9 cellular contexts compared by ENCODE assay signal in the genomic region with DNA sequence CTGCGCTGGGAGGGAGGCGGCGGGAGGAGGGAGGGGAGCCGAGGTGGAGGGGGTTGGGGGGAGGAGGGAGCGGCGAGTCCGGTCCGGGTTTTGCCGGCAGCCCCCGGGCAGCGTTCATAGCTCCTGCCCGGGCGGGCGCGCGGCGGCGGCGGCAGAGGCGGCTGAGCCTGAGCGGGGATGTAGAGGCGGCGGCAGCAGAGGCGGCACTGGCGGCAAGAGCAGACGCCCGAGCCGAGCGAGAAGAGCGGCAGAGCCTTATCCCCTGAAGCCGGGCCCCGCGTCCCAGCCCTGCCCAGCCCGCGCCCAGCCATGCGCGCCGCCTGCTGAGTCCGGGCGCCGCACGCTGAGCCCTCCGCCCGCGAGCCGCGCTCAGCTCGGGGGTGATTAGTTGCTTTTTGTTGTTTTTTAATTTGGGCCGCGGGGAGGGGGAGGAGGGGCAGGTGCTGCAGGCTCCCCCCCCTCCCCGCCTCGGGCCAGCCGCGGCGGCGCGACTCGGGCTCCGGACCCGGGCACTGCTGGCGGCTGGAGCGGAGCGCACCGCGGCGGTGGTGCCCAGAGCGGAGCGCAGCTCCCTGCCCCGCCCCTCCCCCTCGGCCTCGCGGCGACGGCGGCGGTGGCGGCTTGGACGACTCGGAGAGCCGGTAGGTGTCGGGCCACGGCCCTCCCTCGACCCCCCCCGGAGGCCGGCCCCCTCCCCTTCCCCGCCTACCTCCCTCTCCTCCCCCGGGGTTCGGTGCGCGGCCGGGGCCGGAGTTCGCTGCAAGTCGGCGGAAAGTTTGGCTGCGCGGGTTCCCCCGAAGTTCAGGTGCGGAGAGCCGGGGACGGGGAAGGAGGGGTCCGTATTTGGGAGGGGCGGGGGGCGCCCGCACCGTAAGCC. TPM values are rescaled to one million over a fixed set of nuclear protein-coding genes. Genes with fewer than 3 reads are reported as not detected.
DNase-seq lines count a peak whose midpoint lies in the region; ATAC-seq, FAIRE-seq and TF ChIP-seq lines count a peak whose summit lies in the region.
"Had no signal": no experiment of that assay in that cellular context is flagged by ENCODE, and none has a peak within 500 bp of the region (broad histone marks: within the 10 kb centered on the region; RNA-seq: fewer than 3 reads in every experiment).

A gene (plus strand): TSS at position 145 of the 877 bp plus-strand sequence. CDS start 32,175 bp downstream, outside the sequence.

- no TSS peak for BruUV-seq in endothelial cell of umbilical vein (replicated peaks; lab: Mats Ljungman, UMichigan)

- H2BK5ac ChIP-seq in mesendoderm (ENCODE audit: low read length): peak within 1 kb of the TSS; percentile 24

- no peaks in the 10 kb centered on the region for H3K9me3 ChIP-seq in endothelial cell of umbilical vein (replicated peaks; ENCODE audit: control insufficient read depth, insufficient read depth, low read length)

- ATAC-seq in HG02763 (IDR thresholded peaks at IDR 0.05; ENCODE audit: unreplicated experiment): peak; percentile 28
- ATAC-seq in stimulated activated naive CD8-positive, alpha-beta T cell treated with anti-CD3 and anti-CD28 coated beads, Interleukin-15, amount 100 ng/mL, for 72 hours: peak; percentile 57

- peak within 1 kb of the TSS; percentile 25 for H3K23ac ChIP-seq in mesendoderm (ENCODE audit: low read length)

- peak within 1 kb of the TSS; percentile 98 for H3K18ac ChIP-seq in mesendoderm (ENCODE audit: low read length)

- H2AK5ac ChIP-seq in mesendoderm (ENCODE audit: low read length): no peak within 1 kb of the TSS

- no peak for TF ChIP-seq POLR2A in endothelial cell of umbilical vein (IDR thresholded peaks at IDR 0.05; ENCODE audit: low read depth, low read length)

- CTCF ChIA-PET in activated CD4-positive, alpha-beta memory T cell treated with anti-CD3 and anti-CD28 coated beads, Interleukin-2, amount 10 ng/mL, durations not matched to agents 7 days and 5 days (lab: Charles Lee): interaction anchor here (0.6 to 1.6 kb wide), 6 partner anchors 12 to 227 kb away, joined by 3 to 7 read pairs (median 3); a partner anchor contains a TSS
- CTCF ChIA-PET in endothelial cell of umbilical vein (lab: Charles Lee): interaction anchor here (0.6 to 8.6 kb wide), 16 partner anchors 10 to 139 kb away, joined by 3 to 161 read pairs (median 6); no protein-coding TSS in a partner anchor

- no peak for TF ChIP-seq CTCF in endothelial cell of umbilical vein (IDR thresholded peaks at IDR 0.05; ENCODE audit: extremely low read depth in 1 of 2, insufficient read depth in 1 of 2, low read depth in 1 of 2, low read length in 2 of 2)

- H4K20me1 ChIP-seq in endothelial cell of umbilical vein (replicated peaks; ENCODE audit: control insufficient read depth, extremely low read depth, insufficient read depth, low read length): no peaks in the 10 kb centered on the region

- H3K4me1 ChIP-seq in endothelial cell of umbilical vein (ENCODE audit: control insufficient read depth, extremely low read depth, insufficient read depth, low read length) (peaks cover 27% of the 10 kb centered on the region), mesendoderm (ENCODE audit: control insufficient read depth, low read depth, low read length) (peaks cover 22% of the 10 kb centered on the region)

- H3K36me3 Mint-ChIP-seq in activated CD4-positive, alpha-beta memory T cell treated with anti-CD3 and anti-CD28 coated beads, Interleukin-2, amount 10 ng/mL, durations not matched to agents 7 days and 5 days (ENCODE audit: low read depth): no peaks in the 10 kb centered on the region

- H3K27ac Mint-ChIP-seq in activated CD4-positive, alpha-beta memory T cell treated with anti-CD3 and anti-CD28 coated beads, Interleukin-2, amount 10 ng/mL, durations not matched to agents 7 days and 5 days: no peak within 1 kb of the TSS
- H3K27ac Mint-ChIP-seq in stimulated activated naive CD8-positive, alpha-beta T cell treated with anti-CD3 and anti-CD28 coated beads, Interleukin-15, amount 100 ng/mL, for 72 hours: no peak within 1 kb of the TSS

- POLR2A ChIA-PET in activated CD4-positive, alpha-beta memory T cell treated with anti-CD3 and anti-CD28 coated beads, Interleukin-2, amount 10 ng/mL, durations not matched to agents 7 days and 5 days (lab: Charles Lee): interaction anchor here (1.0 to 2.4 kb wide), 4 partner anchors 11 to 86 kb away, joined by 3 to 12 read pairs (median 7); no protein-coding TSS in a partner anchor
- POLR2A ChIA-PET in endothelial cell of umbilical vein (lab: Charles Lee): interaction anchor here (0.8 to 1.5 kb wide), 4 partner anchors 11 to 87 kb away, joined by 3 to 7 read pairs (median 6); a partner anchor contains a TSS

- peak within 1 kb of the TSS; percentile 87 for H3K4ac ChIP-seq in mesendoderm (ENCODE audit: low read depth, low read length)

- peaks cover 68% of the 10 kb centered on the region for H3K27me3 Mint-ChIP-seq in activated CD4-positive, alpha-beta memory T cell treated with anti-CD3 and anti-CD28 coated beads, Interleukin-2, amount 10 ng/mL, durations not matched to agents 7 days and 5 days
- H3K27me3 Mint-ChIP-seq in stimulated activated naive CD8-positive, alpha-beta T cell treated with anti-CD3 and anti-CD28 coated beads, Interleukin-15, amount 100 ng/mL, for 72 hours: peaks cover 87% of the 10 kb centered on the region

- no CpG with 5 or more reads among the region's 106 CpGs for WGBS in mesendoderm (ENCODE audit: extremely low coverage, insufficient coverage, low lambda C conversion rate)

- H3K4me3 ChIP-seq in endothelial cell of umbilical vein (replicated peaks in 1 of 3; ENCODE audit: insufficient read depth in 1 of 3, low read depth in 1 of 3, low read length in 3 of 3) (peak within 1 kb of the TSS; percentile 45 to 70 (median 49)), mesendoderm (ENCODE audit: low read length) (peak within 1 kb of the TSS; percentile 89)

- peak within 1 kb of the TSS; percentile 17 for H3K4me3 Mint-ChIP-seq in activated CD4-positive, alpha-beta memory T cell treated with anti-CD3 and anti-CD28 coated beads, Interleukin-2, amount 10 ng/mL, durations not matched to agents 7 days and 5 days
- peak within 1 kb of the TSS; percentile 57 to 82 for H3K4me3 Mint-ChIP-seq in stimulated activated naive CD8-positive, alpha-beta T cell treated with anti-CD3 and anti-CD28 coated beads, Interleukin-15, amount 100 ng/mL, for 72 hours

- H3K79me2 ChIP-seq in endothelial cell of umbilical vein (ENCODE audit: control insufficient read depth, insufficient read depth, low read length) (no peaks in the 10 kb centered on the region), mesendoderm (ENCODE audit: control insufficient read depth, insufficient read depth, low read length) (peaks cover 46% of the 10 kb centered on the region)

- H3K4me1 Mint-ChIP-seq in activated CD4-positive, alpha-beta memory T cell treated with anti-CD3 and anti-CD28 coated beads, Interleukin-2, amount 10 ng/mL, durations not matched to agents 7 days and 5 days: peaks cover 35% of the 10 kb centered on the region
- peaks cover 61% of the 10 kb centered on the region for H3K4me1 Mint-ChIP-seq in stimulated activated naive CD8-positive, alpha-beta T cell treated with anti-CD3 and anti-CD28 coated beads, Interleukin-15, amount 100 ng/mL, for 72 hours

- FAIRE-seq in endothelial cell of umbilical vein (lab: Jason Lieb, UNC): peak; percentile 38
- FAIRE-seq: A204.1 had no signal

- H4K8ac ChIP-seq in mesendoderm (ENCODE audit: low read depth, low read length): no peak within 1 kb of the TSS

- no peak within 1 kb of the TSS for H2BK15ac ChIP-seq in mesendoderm (replicated peaks; ENCODE audit: low read depth)

- no peak within 1 kb of the TSS for H4K5ac ChIP-seq in mesendoderm (ENCODE audit: low read length)

- H3K36me3 ChIP-seq in endothelial cell of umbilical vein (ENCODE audit: control insufficient read depth in 2 of 2, extremely low read depth in 1 of 2, insufficient read depth in 2 of 2, low read length in 2 of 2): no peaks in the 10 kb centered on the region
- no peaks in the 10 kb centered on the region for H3K36me3 ChIP-seq in mesendoderm (ENCODE audit: control insufficient read depth, insufficient read depth, low read length)

- H3K4me2 ChIP-seq in endothelial cell of umbilical vein (ENCODE audit: insufficient read depth, low read length) (peak within 1 kb of the TSS; percentile 59), mesendoderm (ENCODE audit: low read length) (peak within 1 kb of the TSS; percentile 53)

- no peaks in the 10 kb centered on the region for H3K9me1 ChIP-seq in endothelial cell of umbilical vein (replicated peaks; ENCODE audit: control insufficient read depth, extremely low read depth, insufficient read depth, low read length)

- intact Hi-C loops in endothelial cell of umbilical vein (cut with micrococcal nuclease): loop anchor here (1.0 kb wide), 3 partner anchors 11 to 20 kb away; no protein-coding TSS in a partner anchor

- H2AFZ ChIP-seq in endothelial cell of umbilical vein (ENCODE audit: low read depth, low read length): peak within 1 kb of the TSS; percentile 49

- H3K9ac ChIP-seq in endothelial cell of umbilical vein (replicated peaks; ENCODE audit: extremely low read depth, insufficient read depth, low read length) (no peak within 1 kb of the TSS), mesendoderm (ENCODE audit: low read length) (peak within 1 kb of the TSS; percentile 96)

- peak within 1 kb of the TSS; percentile 91 for H2BK120ac ChIP-seq in mesendoderm (ENCODE audit: low read depth, low read length)

- peak within 1 kb of the TSS; percentile 94 for H3K56ac ChIP-seq in mesendoderm (ENCODE audit: low read length)

- H3K27me3 ChIP-seq in endothelial cell of umbilical vein (ENCODE audit: control insufficient read depth in 2 of 2, insufficient read depth in 2 of 2, low read length in 2 of 2) (peaks cover 9 to 24% of the 10 kb centered on the region in 2 experiments), mesendoderm (ENCODE audit: insufficient read depth, low read length, poor library complexity) (no peaks in the 10 kb centered on the region)

- DNase-seq in DMS79 treated with DMSO at 0.1 percent for 48 hours (lab: John Stamatoyannopoulos, UW): peak; percentile 37
- no peak for DNase-seq in DMS79 (lab: John Stamatoyannopoulos, UW)
- peak; percentile 42 for DNase-seq in NCI-H345 treated with DMSO at 0.1 percent for 48 hours (lab: John Stamatoyannopoulos, UW; ENCODE audit: unreplicated experiment)
- peak; percentile 45 for DNase-seq in activated CD4-positive, alpha-beta memory T cell treated with anti-CD3 and anti-CD28 coated beads, Interleukin-2, amount 10 ng/mL, durations not matched to agents 7 days and 5 days
- peak; percentile 72 for DNase-seq in endothelial cell of umbilical vein (ENCODE audit: low read depth, low spot score)
- DNase-seq in mesendoderm: peak; percentile 94
- peak; percentile 61 to 73 for DNase-seq in stimulated activated naive CD8-positive, alpha-beta T cell treated with anti-CD3 and anti-CD28 coated beads, Interleukin-15, amount 100 ng/mL, for 72 hours

- no peaks in the 10 kb centered on the region for H3K9me3 Mint-ChIP-seq in activated CD4-positive, alpha-beta memory T cell treated with anti-CD3 and anti-CD28 coated beads, Interleukin-2, amount 10 ng/mL, durations not matched to agents 7 days and 5 days
- no peaks in the 10 kb centered on the region for H3K9me3 Mint-ChIP-seq in stimulated activated naive CD8-positive, alpha-beta T cell treated with anti-CD3 and anti-CD28 coated beads, Interleukin-15, amount 100 ng/mL, for 72 hours

- peaks cover 2% of the 10 kb centered on the region for H3K79me1 ChIP-seq in mesendoderm (ENCODE audit: low read length)

- dilution Hi-C loops in endothelial cell of umbilical vein (cut with MboI; ENCODE audit: extremely low pct_ligation_motif_present, low sequenced_read_pairs): loop anchor here (10.0 kb wide), 1 partner anchor 116 kb away; no protein-coding TSS in a partner anchor

- H3K27ac ChIP-seq in endothelial cell of umbilical vein (ENCODE audit: insufficient read depth, low read depth, low read length) (no peak within 1 kb of the TSS), mesendoderm (ENCODE audit: low read depth, low read length) (peak within 1 kb of the TSS; percentile 96)

RNA-seq across cellular contexts. Expression of the gene that starts here (rescaled TPM):
- total RNA-seq in activated CD4-positive, alpha-beta memory T cell treated with anti-CD3 and anti-CD28 coated beads, Interleukin-2, amount 10 ng/mL, durations not matched to agents 7 days and 5 days: 1 to 10 TPM; 1.4 to 1.7 TPM
- total RNA-seq in endothelial cell of umbilical vein: 2.7 and 5.9 TPM in 2 replicates
- polyA plus RNA-seq in endothelial cell of umbilical vein: 5.5 and 8.2 TPM in 2 replicates
- polyA plus RNA-seq in endothelial cell of umbilical vein (2011; cell fraction: cytosol; rRNA removed): 3.5 and 5.5 TPM in 2 replicates
- polyA plus RNA-seq in endothelial cell of umbilical vein (2011; cell fraction: nucleus; rRNA removed): 2.2 and 3.2 TPM in 2 replicates
- polyA plus RNA-seq in endothelial cell of umbilical vein (2012): 0.82 and 0.90 TPM in 2 replicates
- polyA minus RNA-seq in endothelial cell of umbilical vein: 4.7 and 6.7 TPM in 2 replicates
- polyA minus RNA-seq in endothelial cell of umbilical vein (2011; cell fraction: cytosol; rRNA and poly(A)+ RNA removed): 24.9 TPM
- 1.1 and 1.8 TPM in 2 replicates for polyA minus RNA-seq in endothelial cell of umbilical vein (2011; cell fraction: nucleus; rRNA and poly(A)+ RNA removed)
- 90.1 TPM for polyA plus RNA-seq in mesendoderm (2013, experiment 1 of 2)
- polyA plus RNA-seq in mesendoderm (2013, experiment 2 of 2): 88.3 TPM
